Comparison of ENCODE assay signal across 8 cellular contexts in genomic region chr2:35973132-35973736, GRCh38.
DNase-seq lines count a peak whose midpoint lies in the region; ATAC-seq and TF ChIP-seq lines count a peak whose summit lies in the region.

No MANE protein-coding gene starts in this region.

- no peak overlapping the region for H3K4me2 ChIP-seq in fibroblast of lung (ENCODE audit: extremely low read depth, insufficient read depth, low read length)

- DNase-seq in AG04450 (ENCODE audit: low read depth, low spot score) (no peak), NCI-H774 (lab: John Stamatoyannopoulos, UW) (peak; percentile 35), fibroblast of lung (ENCODE audit: low read depth in 2 of 2) (peak; percentile 27 to 43), retinal pigment epithelial cell (ENCODE audit: low read depth) (no peak), activated T-cell treated with anti-CD3 and anti-CD28 coated beads for 4 hours (no peak), activated gamma-delta T cell treated with Interleukin-2 at 50 U/mL for 16 hours (no peak)

- ATAC-seq in HG02678 (IDR thresholded peaks at IDR 0.05; ENCODE audit: unreplicated experiment) = peak; percentile 87

- no peaks in the 10 kb centered on the region for H3K4me1 ChIP-seq in fibroblast of lung (ENCODE audit: control insufficient read depth, extremely low read depth, insufficient read depth, low read length)

- no peaks in the 10 kb centered on the region for H3K9me3 ChIP-seq in AG04450 (ENCODE audit: control insufficient read depth, insufficient read depth, low read length)
- no peaks in the 10 kb centered on the region for H3K9me3 ChIP-seq in fibroblast of lung (ENCODE audit: control insufficient read depth, insufficient read depth, low read depth, low read length)

- H3K36me3 ChIP-seq in fibroblast of lung (ENCODE audit: control insufficient read depth, insufficient read depth, low read length) = no peaks in the 10 kb centered on the region

- CTCF ChIA-PET in AG04450 (lab: Charles Lee) = interaction anchor here (0.8 to 1.6 kb wide), 4 partner anchors 30 to 812 kb away, joined by 3 to 5 read pairs (median 3); no protein-coding TSS in a partner anchor

- H3K9ac ChIP-seq in fibroblast of lung (ENCODE audit: insufficient read depth, low read length) = no peak overlapping the region

- peak; percentile 72 for TF ChIP-seq CTCF in AG04450 (IDR thresholded peaks at IDR 0.05; ENCODE audit: low read depth, low read length)
- peak; percentile 57 for TF ChIP-seq CTCF in GM12875 (IDR thresholded peaks at IDR 0.05; ENCODE audit: borderline replicate concordance, insufficient read depth, low read depth, low read length)
- TF ChIP-seq CTCF in fibroblast of lung (conservative IDR thresholded peaks at IDR 0.05 in 1 of 2, IDR thresholded peaks at IDR 0.05 in 1 of 2; ENCODE audit: low read depth in 1 of 2, low read length in 2 of 2) = peak; percentile 39 to 50
- peak; percentile 61 for TF ChIP-seq CTCF in retinal pigment epithelial cell (conservative IDR thresholded peaks at IDR 0.05; ENCODE audit: low read depth, low read length)

- H3K27me3 ChIP-seq in AG04450 (ENCODE audit: control insufficient read depth, insufficient read depth, low read length) (no peaks in the 10 kb centered on the region), fibroblast of lung (ENCODE audit: control insufficient read depth, insufficient read depth, low read length) (no peaks in the 10 kb centered on the region)

- H3K79me2 ChIP-seq in fibroblast of lung (ENCODE audit: control insufficient read depth, insufficient read depth, low read length) = no peaks in the 10 kb centered on the region

- H4K20me1 ChIP-seq in fibroblast of lung (ENCODE audit: control insufficient read depth, extremely low read depth, insufficient read depth, low read length) = no peaks in the 10 kb centered on the region

- H3K27ac ChIP-seq in AG04450 (ENCODE audit: low read depth, low read length) (no peak overlapping the region), fibroblast of lung (ENCODE audit: insufficient read depth, low read length) (no peak overlapping the region)

- no peak overlapping the region for H3K4me3 ChIP-seq in AG04450 (ENCODE audit: low read depth, low read length)
- no peak overlapping the region for H3K4me3 ChIP-seq in GM12875 (ENCODE audit: low read depth, low read length)
- H3K4me3 ChIP-seq in fibroblast of lung (replicated peaks in 1 of 4; ENCODE audit: control extremely low read depth in 1 of 4, insufficient read depth in 1 of 4, low read depth in 3 of 4, low read length in 4 of 4) = no peak overlapping the region
- no peak overlapping the region for H3K4me3 ChIP-seq in retinal pigment epithelial cell (ENCODE audit: low read length)

- POLR2A ChIA-PET in AG04450 (lab: Yijun Ruan, JAX) = no interaction called here

- H2AFZ ChIP-seq in fibroblast of lung (ENCODE audit: low read length) = no peak overlapping the region

Comparison
In these comparisons a context has a peak if more than half of its experiments do, and no peak if none do; other contexts are left out.
1. DNase-seq: peak in NCI-H774 (single experiment) and fibroblast of lung (2 of 2); none in AG04450 (single experiment), retinal pigment epithelial cell (single experiment), activated T-cell treated with anti-CD3 and anti-CD28 coated beads for 4 hours (single experiment) and activated gamma-delta T cell treated with Interleukin-2 at 50 U/mL for 16 hours (single experiment).
2. Peak in every context shown above with its lines, with median percentiles within 50 percentile points of each other: CTCF ChIP-seq.